17 cellular contexts compared by ENCODE assay signal in genomic region chr10:43305881-43306280, GRCh38. TPM values are rescaled to one million over a fixed set of nuclear protein-coding genes. Genes with fewer than 3 reads are reported as not detected.
DNase-seq lines count a peak whose midpoint lies in the region; ATAC-seq, FAIRE-seq and TF ChIP-seq lines count a peak whose summit lies in the region.
"Had no signal": no experiment of that assay in that cellular context is flagged by ENCODE, and none has a peak within 500 bp of the region (broad histone marks: within the 10 kb centered on the region; RNA-seq: fewer than 3 reads in every experiment).

No MANE protein-coding gene starts in this region.

- no peaks in the 10 kb centered on the region for H3K4me1 ChIP-seq in foreskin keratinocyte

- no peak overlapping the region for H3K27ac ChIP-seq in foreskin keratinocyte
- H3K27ac ChIP-seq in caudate nucleus (ENCODE audit: low read depth, low read length) = no peak overlapping the region

- TF ChIP-seq CTCF in foreskin keratinocyte (conservative IDR thresholded peaks at IDR 0.05) = no peak

- peak; percentile 13 for FAIRE-seq in urothelium cell line (lab: Jason Lieb, UNC)
- FAIRE-seq: islet of Langerhans had no signal

- peak; percentile 57 for DNase-seq in activated effector memory CD4-positive, alpha-beta T cell treated with anti-CD3 and anti-CD28 coated beads, Interleukin-2, amount 50 U/mL, for 16 hours
- DNase-seq in activated effector memory CD4-positive, alpha-beta T cell treated with Interleukin-2 at 50 U/mL for 16 hours = no peak
- DNase-seq in RPMI7951 (ENCODE audit: low read depth) = peak; percentile 21
- DNase-seq in foreskin keratinocyte = no peak
- DNase-seq in urothelium cell line (ENCODE audit: low spot score) = no peak
- DNase-seq in caudate nucleus (lab: John Stamatoyannopoulos, UW) = no peak
- DNase-seq in AG08395 (ENCODE audit: low spot score) = no peak
- DNase-seq: activated CD4-positive, alpha-beta T cell treated with anti-CD3 and anti-CD28 coated beads for 48 hours; amygdala; Calu3; GF-D8; NCI-H187; NCI-H526 had no signal

- ATAC-seq in foreskin keratinocyte (peak; percentile 14), HG03045 (IDR thresholded peaks at IDR 0.05; ENCODE audit: unreplicated experiment) (no peak)

- peaks cover 52% of the 10 kb centered on the region for H3K27me3 ChIP-seq in foreskin keratinocyte

RNA-seq across cellular contexts. Expression of gene RASGEF1A, which starts 39.0 kb away (rescaled TPM):
- total RNA-seq in RPMI7951 (2014; rRNA removed; shearing (Covaris generic)) = not detected in 2 replicates
- 8.2 and 10.1 TPM in 2 replicates for total RNA-seq in foreskin keratinocyte
- 4.7 and 5.8 TPM in 2 replicates for polyA plus RNA-seq in foreskin keratinocyte
- total RNA-seq: H4, HT-29 had no signal

Comparison
In these comparisons a context has a peak if more than half of its experiments do, and no peak if none do; other contexts are left out.
1. DNase-seq: peak in activated effector memory CD4-positive, alpha-beta T cell treated with anti-CD3 and anti-CD28 coated beads, Interleukin-2, amount 50 U/mL, for 16 hours (single experiment) and RPMI7951 (single experiment); none in activated effector memory CD4-positive, alpha-beta T cell treated with Interleukin-2 at 50 U/mL for 16 hours (single experiment), foreskin keratinocyte (0 of 2), urothelium cell line (single experiment), caudate nucleus (0 of 61) and AG08395 (single experiment).